In the genomic region with DNA sequence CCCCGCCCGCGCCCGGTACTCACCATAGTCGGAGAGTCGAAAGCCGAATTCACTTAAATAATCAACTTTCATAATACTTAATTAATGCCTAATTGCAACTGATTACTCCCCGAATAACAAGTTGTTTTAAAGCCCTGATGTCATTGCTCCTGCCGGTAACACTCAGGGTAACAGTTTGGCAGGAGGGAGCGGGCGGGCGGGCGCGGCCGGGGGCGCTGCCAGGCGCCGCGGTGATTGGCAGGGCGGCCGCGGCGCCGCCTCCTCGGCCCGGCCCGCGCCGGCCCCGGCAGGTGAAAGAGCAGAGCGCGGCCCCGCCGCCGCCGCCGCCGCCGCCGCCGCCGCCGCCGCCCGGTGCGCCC, we compare ENCODE assay signal across 8 cellular contexts.
DNase-seq lines count a peak whose midpoint lies in the region; ATAC-seq and TF ChIP-seq lines count a peak whose summit lies in the region.

No MANE protein-coding gene starts in this region.

- TF ChIP-seq POLR2A in IMR-90 (IDR thresholded peaks at IDR 0.05; ENCODE audit: low read depth, low read length) (no peak), upper lobe of left lung (IDR thresholded peaks at IDR 0.05) (no peak)

- peak; percentile 57 for ATAC-seq in GM19372 (IDR thresholded peaks at IDR 0.05; ENCODE audit: low read depth, unreplicated experiment)
- peak; percentile 72 for ATAC-seq in IMR-90 (ENCODE audit: low read depth)
- ATAC-seq in upper lobe of left lung (ENCODE audit: low FRiP score in 2 of 2), result peak in 1 of 2 donors; percentile 6

- in situ Hi-C loops in IMR-90 (cut with MboI; ENCODE audit: low sequenced_read_pairs), result loop anchor here (10.0 kb wide), 1 partner anchor 169 kb away; no protein-coding TSS in a partner anchor

- POLR2A ChIA-PET in IMR-90 (lab: Charles Lee; ENCODE audit: unreplicated experiment), result no interaction called here

- no peaks in the 10 kb centered on the region for H3K79me1 ChIP-seq in IMR-90 (ENCODE audit: low read depth in 1 of 2, low read length in 2 of 2)

- no peak overlapping the region for H2AK9ac ChIP-seq in IMR-90 (replicated peaks; ENCODE audit: low read depth, low read length, poor library complexity)

- no TSS peak for BruUV-seq in IMR-90 (replicated peaks; lab: Mats Ljungman, UMichigan)

- H3K56ac ChIP-seq in IMR-90 (ENCODE audit: extremely low read depth, insufficient read depth, low read length), result no peak overlapping the region

- H4K8ac ChIP-seq in IMR-90 (ENCODE audit: low read depth in 2 of 2, low read length in 2 of 2), result no peak overlapping the region

- H3K9ac ChIP-seq in IMR-90 (ENCODE audit: low read depth, low read length), result no peak overlapping the region
- H3K9ac ChIP-seq in endodermal cell (ENCODE audit: extremely low read depth, low read length, poor library complexity, severe bottlenecking), result no peak overlapping the region

- H3K9me3 Mint-ChIP-seq in CD14-positive monocyte (no peaks in the 10 kb centered on the region), endodermal cell (no peaks in the 10 kb centered on the region), nephron (no peaks in the 10 kb centered on the region)
- H3K9me3 Mint-ChIP-seq in activated CD4-positive, alpha-beta T cell treated with anti-CD3 and anti-CD28 coated beads, Interleukin-2, amount 10 ng/mL, durations not matched to agents 24 days and 14 days, result no peaks in the 10 kb centered on the region

- intact Hi-C loops in CD14-positive monocyte (cut with micrococcal nuclease) (no loop called here), IMR-90 (cut with micrococcal nuclease) (loop anchor here (1.0 to 10.0 kb wide), 2 partner anchors 164 to 171 kb away; no protein-coding TSS in a partner anchor)
- intact Hi-C loops in activated CD4-positive, alpha-beta T cell treated with anti-CD3 and anti-CD28 coated beads, Interleukin-2, amount 10 ng/mL, durations not matched to agents 24 days and 14 days (cut with micrococcal nuclease), result loop anchor here (5.0 to 10.0 kb wide), 4 partner anchors 38 to 869 kb away; partner anchors contain the start of gene CLSTN1

- no peak overlapping the region for H3K23ac ChIP-seq in IMR-90 (ENCODE audit: low read depth, low read length)

- no peak overlapping the region for H2BK20ac ChIP-seq in IMR-90 (ENCODE audit: low read depth, low read length)

- dilution Hi-C loops in IMR-90 (cut with HindIII; ENCODE audit: low sequenced_read_pairs, unreplicated experiment), result no loop called here

- TF ChIP-seq CTCF in CD14-positive monocyte (IDR thresholded peaks at IDR 0.05), result no peak
- no peak for TF ChIP-seq CTCF in IMR-90 (conservative IDR thresholded peaks at IDR 0.05; ENCODE audit: low read depth, low read length)
- no peak for TF ChIP-seq CTCF in endodermal cell (conservative IDR thresholded peaks at IDR 0.05)
- no peak for TF ChIP-seq CTCF in nephron (IDR thresholded peaks at IDR 0.05; ENCODE audit: unreplicated experiment in 3 of 3)
- peak in 1 of 6 experiments; percentile 7 for TF ChIP-seq CTCF in upper lobe of left lung (IDR thresholded peaks at IDR 0.05)

- no peak overlapping the region for H2AK5ac ChIP-seq in IMR-90 (ENCODE audit: low read depth, low read length)

- TF ChIP-seq RAD21 in IMR-90 (IDR thresholded peaks at IDR 0.05; ENCODE audit: low read length), result no peak

- no peaks in the 10 kb centered on the region for H3K9me1 ChIP-seq in IMR-90 (ENCODE audit: insufficient read depth, low read length)

- DNase-seq in CD14-positive monocyte (ENCODE audit: low spot score) (no peak), IMR-90 (no peak), endodermal cell (no peak), upper lobe of left lung (peak in 1 of 2 donors; percentile 72), NCI-H2029 (lab: John Stamatoyannopoulos, UW) (no peak)
- no peak for DNase-seq in activated CD4-positive, alpha-beta T cell treated with anti-CD3 and anti-CD28 coated beads, Interleukin-2, amount 10 ng/mL, durations not matched to agents 24 days and 14 days

- no peak overlapping the region for H3K14ac ChIP-seq in IMR-90 (replicated peaks; ENCODE audit: low read depth, low read length)

- peak overlapping the region in 2 of 7 donors; percentile 68 to 78 for H3K27ac Mint-ChIP-seq in CD14-positive monocyte
- peak overlapping the region; percentile 76 for H3K27ac Mint-ChIP-seq in activated CD4-positive, alpha-beta T cell treated with anti-CD3 and anti-CD28 coated beads, Interleukin-2, amount 10 ng/mL, durations not matched to agents 24 days and 14 days
- no peak overlapping the region for H3K27ac Mint-ChIP-seq in endodermal cell
- H3K27ac Mint-ChIP-seq in nephron, result peak overlapping the region in 1 of 3 experiments; percentile 78

- H3K27me3 Mint-ChIP-seq in CD14-positive monocyte (ENCODE audit: low read depth in 3 of 3) (peaks cover 18 to 22% (median 20%) of the 10 kb centered on the region in 3 donors), endodermal cell (ENCODE audit: insufficient read depth) (peaks cover 16% of the 10 kb centered on the region), nephron (ENCODE audit: low read depth) (peaks cover 62% of the 10 kb centered on the region)
- H3K27me3 Mint-ChIP-seq in activated CD4-positive, alpha-beta T cell treated with anti-CD3 and anti-CD28 coated beads, Interleukin-2, amount 10 ng/mL, durations not matched to agents 24 days and 14 days, result peaks cover 19% of the 10 kb centered on the region

- no peak overlapping the region for H3K4ac ChIP-seq in IMR-90 (ENCODE audit: low read depth, low read length)

- H4K20me1 ChIP-seq in IMR-90 (ENCODE audit: insufficient read depth, low read length), result no peaks in the 10 kb centered on the region

- peak overlapping the region; percentile 72 for H2AFZ ChIP-seq in IMR-90 (replicated peaks; ENCODE audit: low read length, poor library complexity)

- no peak overlapping the region for H2BK120ac ChIP-seq in IMR-90 (ENCODE audit: low read depth, low read length)

- H3K18ac ChIP-seq in IMR-90 (ENCODE audit: low read depth, low read length), result no peak overlapping the region

- no peak overlapping the region for H2BK5ac ChIP-seq in IMR-90 (ENCODE audit: low read depth, low read length, poor library complexity, severe bottlenecking)

- H3K4me3 Mint-ChIP-seq in CD14-positive monocyte (peak overlapping the region; percentile 77 to 83), endodermal cell (peak overlapping the region; percentile 57), nephron (peak overlapping the region; percentile 80 to 87 (median 86))
- H3K4me3 Mint-ChIP-seq in activated CD4-positive, alpha-beta T cell treated with anti-CD3 and anti-CD28 coated beads, Interleukin-2, amount 10 ng/mL, durations not matched to agents 24 days and 14 days, result peak overlapping the region; percentile 79

- peaks cover 26% of the 10 kb centered on the region; the same call in 1 of the 2 replicates for H3K27me3 ChIP-seq in IMR-90 (ENCODE audit: control insufficient read depth, insufficient read depth, low read length)
- peaks cover 21% of the 10 kb centered on the region for H3K27me3 ChIP-seq in endodermal cell (ENCODE audit: control insufficient read depth, insufficient read depth, low read length, poor library complexity, severe bottlenecking)
- no peaks in the 10 kb centered on the region for H3K27me3 ChIP-seq in upper lobe of left lung

- no peak for TF ChIP-seq EP300 in upper lobe of left lung (IDR thresholded peaks at IDR 0.05)

- H3K4me1 ChIP-seq in IMR-90 (ENCODE audit: control insufficient read depth, insufficient read depth, low read length) (no peaks in the 10 kb centered on the region; the same call in 1 of the 2 replicates), endodermal cell (ENCODE audit: control insufficient read depth, insufficient read depth, low read length) (no peaks in the 10 kb centered on the region), upper lobe of left lung (peaks cover 44 to 62% (median 53%) of the 10 kb centered on the region in 4 donors)

- no peak overlapping the region for H4K5ac ChIP-seq in IMR-90 (ENCODE audit: low read depth, low read length)

- 0% methylated on average over 29 of the region's 46 CpGs; no CpG with 5 or more reads in 1 of the 2 experiments for WGBS in IMR-90 (ENCODE audit: extremely low coverage in 2 of 2, insufficient read length in 1 of 2), 2 experiments
- WGBS in endodermal cell (ENCODE audit: insufficient coverage in 1 of 2, insufficient read length in 1 of 2), 2 experiments, result 0% methylated on average over 9 to 46 of the region's 46 CpGs
- 0 to 2% methylated on average over 35 to 37 of the region's 46 CpGs for WGBS in upper lobe of left lung, 2 donors

- no peaks in the 10 kb centered on the region for H3K36me3 ChIP-seq in IMR-90 (ENCODE audit: control insufficient read depth, insufficient read depth, low read length)
- H3K36me3 ChIP-seq in endodermal cell (ENCODE audit: control insufficient read depth, insufficient read depth, low read length), result no peaks in the 10 kb centered on the region
- peaks cover 0 to 3% (median 1%) of the 10 kb centered on the region in 4 donors for H3K36me3 ChIP-seq in upper lobe of left lung

- H3K27ac ChIP-seq in IMR-90 (ENCODE audit: insufficient read depth, low read length), result no peak overlapping the region
- H3K27ac ChIP-seq in endodermal cell (ENCODE audit: low read depth, low read length), result no peak overlapping the region
- H3K27ac ChIP-seq in upper lobe of left lung, result peak overlapping the region; percentile 88 to 97 (median 92)

- no peaks in the 10 kb centered on the region for H3K9me3 ChIP-seq in IMR-90 (ENCODE audit: control insufficient read depth, insufficient read depth, low read length)
- H3K9me3 ChIP-seq in endodermal cell (ENCODE audit: control insufficient read depth, low read length), result no peaks in the 10 kb centered on the region
- H3K9me3 ChIP-seq in upper lobe of left lung, result no peaks in the 10 kb centered on the region

- H2BK15ac ChIP-seq in IMR-90 (ENCODE audit: low read depth, low read length), result no peak overlapping the region

- CTCF ChIA-PET in IMR-90 (lab: Yijun Ruan, JAX), result no interaction called here

- H3K4me1 Mint-ChIP-seq in CD14-positive monocyte, result peaks cover 18% of the 10 kb centered on the region
- peaks cover 26% of the 10 kb centered on the region for H3K4me1 Mint-ChIP-seq in activated CD4-positive, alpha-beta T cell treated with anti-CD3 and anti-CD28 coated beads, Interleukin-2, amount 10 ng/mL, durations not matched to agents 24 days and 14 days
- H3K4me1 Mint-ChIP-seq in endodermal cell, result peaks cover 1% of the 10 kb centered on the region
- peaks cover 33% of the 10 kb centered on the region for H3K4me1 Mint-ChIP-seq in nephron

- H4K91ac ChIP-seq in IMR-90 (ENCODE audit: insufficient read depth, low read depth, low read length), result no peak overlapping the region

- H3K4me2 ChIP-seq in IMR-90 (ENCODE audit: low read depth, low read length), result peak overlapping the region; percentile 95

- H3K4me3 ChIP-seq in IMR-90 (ENCODE audit: insufficient read depth, low read depth, low read length), result peak overlapping the region; percentile 66
- no peak overlapping the region for H3K4me3 ChIP-seq in endodermal cell (ENCODE audit: low read length)
- peak overlapping the region in 3 of 4 donors; percentile 71 to 89 (median 82) for H3K4me3 ChIP-seq in upper lobe of left lung

- H3K36me3 Mint-ChIP-seq in CD14-positive monocyte (peaks cover 0 to 2% of the 10 kb centered on the region in 2 donors), endodermal cell (ENCODE audit: low read depth) (no peaks in the 10 kb centered on the region), nephron (ENCODE audit: low read depth) (no peaks in the 10 kb centered on the region)
- H3K36me3 Mint-ChIP-seq in activated CD4-positive, alpha-beta T cell treated with anti-CD3 and anti-CD28 coated beads, Interleukin-2, amount 10 ng/mL, durations not matched to agents 24 days and 14 days (ENCODE audit: low read depth), result peaks cover 2% of the 10 kb centered on the region

Comparison
In these comparisons a context has a peak if more than half of its experiments do, and no peak if none do; other contexts are left out.
1. H3K27ac ChIP-seq: peak in upper lobe of left lung (4 of 4); none in IMR-90 (single experiment) and endodermal cell (single experiment).
2. intact Hi-C loops: an anchor here in IMR-90 (1.0 to 10.0 kb wide) and activated CD4-positive, alpha-beta T cell treated with anti-CD3 and anti-CD28 coated beads, Interleukin-2, amount 10 ng/mL, durations not matched to agents 24 days and 14 days (5.0 to 10.0 kb wide); none called in CD14-positive monocyte.
3. Peak in every context shown above with its lines, with median percentiles within 50 percentile points of each other: H3K4me3 Mint-ChIP-seq.